In the genomic region with DNA sequence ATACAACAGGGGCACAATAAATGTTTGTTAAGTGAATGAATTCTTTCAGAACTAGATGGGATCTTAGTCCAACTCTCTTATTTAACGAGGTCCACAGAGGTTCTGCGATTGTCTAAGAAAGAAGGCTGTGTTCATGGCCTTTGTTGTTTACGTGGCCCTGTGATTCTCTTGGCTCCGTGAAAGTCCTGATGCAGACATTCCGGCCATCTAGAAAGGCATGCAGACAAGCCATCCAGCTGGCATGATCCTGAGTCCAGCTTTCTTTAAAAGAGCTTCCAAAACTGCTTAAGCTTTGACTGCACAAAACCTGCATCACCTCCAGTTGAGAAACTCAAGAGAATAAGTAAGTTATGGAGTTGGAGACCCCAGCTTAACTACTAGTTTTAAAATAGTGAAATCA, we compare ENCODE assay signal across 18 cellular contexts. TPM values are rescaled to one million over a fixed set of nuclear protein-coding genes. Genes with fewer than 3 reads are reported as not detected.
A peak's percentile ranks its signal among the peaks of the same experiment; 100 is the strongest.
DNase-seq lines count a peak whose midpoint lies in the region; ATAC-seq and TF ChIP-seq lines count a peak whose summit lies in the region.
"Had no signal": no experiment of that assay in that cellular context is flagged by ENCODE, and none has a peak within 500 bp of the region (broad histone marks: within the 10 kb centered on the region; RNA-seq: fewer than 3 reads in every experiment).

No MANE protein-coding gene starts in this region.

- no peaks in the 10 kb centered on the region for H3K36me3 Mint-ChIP-seq in effector memory CD8-positive, alpha-beta T cell (ENCODE audit: insufficient read depth)
- H3K36me3 Mint-ChIP-seq: activated naive CD8-positive, alpha-beta T cell had no signal

- no peaks in the 10 kb centered on the region for H3K4me1 Mint-ChIP-seq in effector memory CD8-positive, alpha-beta T cell (ENCODE audit: low read depth in 2 of 2)

- no peak for TF ChIP-seq POLR2A in esophagus squamous epithelium (IDR thresholded peaks at IDR 0.05)
- no peak for TF ChIP-seq POLR2A in upper lobe of left lung (IDR thresholded peaks at IDR 0.05)

- H3K4me3 ChIP-seq in esophagus squamous epithelium (no peak overlapping the region), psoas muscle (no peak overlapping the region), upper lobe of left lung (no peak overlapping the region)

- no peak overlapping the region for H3K4me3 Mint-ChIP-seq in effector memory CD8-positive, alpha-beta T cell
- H3K4me3 Mint-ChIP-seq: activated naive CD8-positive, alpha-beta T cell had no signal

- H3K27ac ChIP-seq in esophagus squamous epithelium, result peak overlapping the region; percentile 80 to 85 (median 84)
- H3K27ac ChIP-seq in psoas muscle, result peak overlapping the region; percentile 81
- H3K27ac ChIP-seq in upper lobe of left lung, result peak overlapping the region in 3 of 4 donors; percentile 46 to 65 (median 65)

- TF ChIP-seq CTCF in esophagus squamous epithelium (IDR thresholded peaks at IDR 0.05) (no peak), psoas muscle (IDR thresholded peaks at IDR 0.05) (no peak), upper lobe of left lung (IDR thresholded peaks at IDR 0.05) (no peak)

- H3K9me3 Mint-ChIP-seq in effector memory CD8-positive, alpha-beta T cell, result no peaks in the 10 kb centered on the region

- H3K9me3 ChIP-seq in esophagus squamous epithelium, result no peaks in the 10 kb centered on the region
- no peaks in the 10 kb centered on the region for H3K9me3 ChIP-seq in psoas muscle
- no peaks in the 10 kb centered on the region for H3K9me3 ChIP-seq in upper lobe of left lung

- peaks cover 17 to 82% (median 53%) of the 10 kb centered on the region in 3 donors for H3K4me1 ChIP-seq in esophagus squamous epithelium
- H3K4me1 ChIP-seq in psoas muscle, result peaks cover 62% of the 10 kb centered on the region
- peaks cover 17 to 41% (median 35%) of the 10 kb centered on the region in 4 donors for H3K4me1 ChIP-seq in upper lobe of left lung

- no peaks in the 10 kb centered on the region for H3K27me3 ChIP-seq in esophagus squamous epithelium
- no peaks in the 10 kb centered on the region for H3K27me3 ChIP-seq in psoas muscle (ENCODE audit: insufficient read depth in 3 of 3, low read length in 2 of 3)
- no peaks in the 10 kb centered on the region for H3K27me3 ChIP-seq in upper lobe of left lung

- intact Hi-C loops in Right ventricle myocardium superior (cut with DNase I), result no loop called here
- intact Hi-C loops in Right ventricle myocardium inferior (cut with DNase I), result no loop called here
- intact Hi-C loops in esophagus squamous epithelium (cut with DNase I), result no loop called here
- intact Hi-C loops in psoas muscle (cut with DNase I), result no loop called here

- 38 to 57% methylated on average over 5 of the region's 5 CpGs for WGBS in esophagus squamous epithelium, 2 donors
- WGBS in psoas muscle, 3 donors, result 18 to 31% (median 28%) methylated on average over 5 of the region's 5 CpGs
- 76 to 77% methylated on average over 5 of the region's 5 CpGs for WGBS in upper lobe of left lung, 2 donors

- H3K27ac Mint-ChIP-seq in effector memory CD8-positive, alpha-beta T cell, result no peak overlapping the region
- H3K27ac Mint-ChIP-seq: activated naive CD8-positive, alpha-beta T cell had no signal

- TF ChIP-seq EP300 in upper lobe of left lung (IDR thresholded peaks at IDR 0.05), result no peak

- H3K36me3 ChIP-seq in esophagus squamous epithelium (no peaks in the 10 kb centered on the region), psoas muscle (ENCODE audit: insufficient read depth in 1 of 2, low read depth in 1 of 2) (no peaks in the 10 kb centered on the region), upper lobe of left lung (no peaks in the 10 kb centered on the region)

- peaks cover 0 to 5% of the 10 kb centered on the region in 2 donors for H3K27me3 Mint-ChIP-seq in effector memory CD8-positive, alpha-beta T cell
- H3K27me3 Mint-ChIP-seq: activated naive CD8-positive, alpha-beta T cell; type B pancreatic cell had no signal

- no peak for DNase-seq in Right ventricle myocardium superior
- DNase-seq in Right ventricle myocardium inferior (ENCODE audit: missing footprints), result no peak
- no peak for DNase-seq in esophagus squamous epithelium (lab: John Stamatoyannopoulos, UW)
- no peak for DNase-seq in psoas muscle
- no peak for DNase-seq in upper lobe of left lung
- DNase-seq in islet precursor cell, result no peak
- DNase-seq in DMS79 (lab: John Stamatoyannopoulos, UW), result no peak
- no peak for DNase-seq in effector memory CD8-positive, alpha-beta T cell
- DNase-seq: 8988T; activated CD4-positive, alpha-beta T cell treated with anti-CD3 and anti-CD28 coated beads, Interleukin-2, amount 50 U/mL, for 4 hours; central memory CD4-positive, alpha-beta T cell; DND-41; foreskin melanocyte; NCI-H1092; NCI-H748 treated with DMSO at 0.1 percent for 48 hours; stimulated activated CD4-positive, alpha-beta T cell treated with anti-CD3 and anti-CD28 coated beads, Interleukin-4, amount 100 ng/mL, for 4 hours had no signal

- ATAC-seq in Right ventricle myocardium superior (ENCODE audit: poor library complexity) (peak; percentile 60), Right ventricle myocardium inferior (no peak), psoas muscle (peak in 3 of 4 donors; percentile 15 to 55 (median 42)), upper lobe of left lung (ENCODE audit: low FRiP score in 2 of 2) (no peak)
- ATAC-seq in effector memory CD8-positive, alpha-beta T cell (replicated peaks), result no peak

RNA-seq across cellular contexts. Expression of a gene that starts 26.0 kb away (rescaled TPM):
- total RNA-seq in Right ventricle myocardium superior, result 10.1 TPM
- total RNA-seq in Right ventricle myocardium inferior, result 11.4 TPM
- total RNA-seq in esophagus squamous epithelium, result 100 to 1,000 TPM in 1 of 4 donors, 10 to 100 TPM in 3; 66.1 to 108 (median 72.3) TPM
- total RNA-seq in psoas muscle, result 10 to 100 TPM; 14.1 to 39.7 (median 22.1) TPM
- 10 to 100 TPM in 1 of 3 donors, 1 to 10 TPM in 2; 3.6 to 10.9 (median 5.5) TPM for polyA plus RNA-seq in psoas muscle
- total RNA-seq in upper lobe of left lung, result 100 to 1,000 TPM in 2 of 6 donors, 10 to 100 TPM in 4; 58.7 to 110 (median 93.2) TPM

Comparison
In these comparisons a context has a peak if more than half of its experiments do, and no peak if none do; other contexts are left out.
1. ATAC-seq: peak in Right ventricle myocardium superior (single experiment) and psoas muscle (3 of 4); none in Right ventricle myocardium inferior (single experiment), upper lobe of left lung (0 of 2) and effector memory CD8-positive, alpha-beta T cell (single experiment).
2. Peak in every context shown above with its lines, with median percentiles within 50 percentile points of each other: H3K27ac ChIP-seq.